ENCODE assay signal across 15 cellular contexts in the genomic region with DNA sequence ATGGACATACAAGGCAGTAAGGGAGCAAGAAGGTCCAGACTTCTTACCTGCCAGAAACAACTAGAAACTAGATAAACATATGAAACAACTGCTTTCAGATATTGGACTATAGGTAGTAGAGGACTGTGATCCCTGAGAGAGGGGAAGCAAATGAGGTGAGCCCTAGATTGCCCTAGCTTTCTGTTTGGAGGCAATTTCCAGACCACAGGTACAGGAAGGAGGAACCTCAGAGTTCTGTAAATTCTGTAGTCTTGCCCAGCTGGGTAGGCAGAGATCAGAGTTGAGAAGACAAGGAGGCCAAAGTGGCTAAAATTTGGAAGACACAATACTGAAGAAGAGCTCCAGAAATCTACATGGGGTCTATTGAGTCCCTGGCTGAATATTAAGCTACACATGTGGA. TPM values are rescaled to one million over a fixed set of nuclear protein-coding genes. Genes with fewer than 3 reads are reported as not detected.
DNase-seq lines count a peak whose midpoint lies in the region; ATAC-seq and TF ChIP-seq lines count a peak whose summit lies in the region.
"Had no signal": no experiment of that assay in that cellular context is flagged by ENCODE, and none has a peak within 500 bp of the region (broad histone marks: within the 10 kb centered on the region; RNA-seq: fewer than 3 reads in every experiment).

No MANE protein-coding gene starts in this region.

- no peaks in the 10 kb centered on the region for H3K27me3 ChIP-seq in KMS-11 (ENCODE audit: insufficient read depth, low read depth)
- H3K27me3 ChIP-seq in brain microvascular endothelial cell (replicated peaks): no peaks in the 10 kb centered on the region
- H3K27me3 ChIP-seq: body of pancreas had no signal

- H3K9me3 Mint-ChIP-seq in activated naive CD8-positive, alpha-beta T cell treated with anti-CD3 and anti-CD28 coated beads, Interleukin-2, amount 10 ng/mL, durations not matched to agents 7 days and 5 days: peaks cover 17% of the 10 kb centered on the region

- no peaks in the 10 kb centered on the region; the same call in 1 of the 2 replicates for H3K36me3 ChIP-seq in KMS-11 (ENCODE audit: insufficient read depth)
- H3K36me3 ChIP-seq in brain microvascular endothelial cell (replicated peaks): no peaks in the 10 kb centered on the region

- H3K4me1 ChIP-seq in KMS-11 (ENCODE audit: low read depth, poor library complexity, severe bottlenecking): peaks cover 100% of the 10 kb centered on the region

- peak overlapping the region; percentile 85 for H3K4me2 ChIP-seq in KMS-11
- H3K4me2 ChIP-seq: SK-N-SH had no signal

- H3K79me2 ChIP-seq in KMS-11 (ENCODE audit: insufficient read depth, low read depth): peaks cover 91% of the 10 kb centered on the region

- peak overlapping the region; percentile 7 for H3K4me3 Mint-ChIP-seq in activated naive CD8-positive, alpha-beta T cell treated with anti-CD3 and anti-CD28 coated beads, Interleukin-2, amount 10 ng/mL, durations not matched to agents 7 days and 5 days

- peak overlapping the region; percentile 19; the same call in 1 of the 2 replicates for H3K9ac ChIP-seq in KMS-11
- H3K9ac ChIP-seq: SK-N-SH had no signal

- H3K27me3 Mint-ChIP-seq in activated naive CD8-positive, alpha-beta T cell treated with anti-CD3 and anti-CD28 coated beads, Interleukin-2, amount 10 ng/mL, durations not matched to agents 7 days and 5 days: no peaks in the 10 kb centered on the region

- no peak for DNase-seq in activated naive CD8-positive, alpha-beta T cell treated with anti-CD3 and anti-CD28 coated beads, Interleukin-2, amount 10 ng/mL, durations not matched to agents 7 days and 5 days
- DNase-seq in hepatic stellate cell (ENCODE audit: low spot score) (no peak), caudate nucleus (lab: John Stamatoyannopoulos, UW) (no peak), NCI-H2081 (lab: John Stamatoyannopoulos, UW) (no peak), brain microvascular endothelial cell (no peak)
- DNase-seq: body of pancreas, COR-L47, GOT3, NCI-H1092, NCI-H526, right cardiac atrium, SK-N-SH had no signal

- H4K20me1 ChIP-seq in KMS-11 (ENCODE audit: insufficient read depth): no peaks in the 10 kb centered on the region

- peak overlapping the region; percentile 37 for H3K27ac Mint-ChIP-seq in activated naive CD8-positive, alpha-beta T cell treated with anti-CD3 and anti-CD28 coated beads, Interleukin-2, amount 10 ng/mL, durations not matched to agents 7 days and 5 days

- in situ Hi-C loops in brain microvascular endothelial cell (cut with HindIII; ENCODE audit: low pct_ligation_motif_present, low sequenced_read_pairs): no loop called here

- peak overlapping the region; percentile 98 for H3K27ac ChIP-seq in KMS-11
- no peak overlapping the region for H3K27ac ChIP-seq in caudate nucleus (ENCODE audit: low read depth, low read length)
- H3K27ac ChIP-seq in brain microvascular endothelial cell: no peak overlapping the region
- H3K27ac ChIP-seq: body of pancreas had no signal

- H3K4me3 ChIP-seq in KMS-11 (IDR thresholded peaks at IDR 0.05; ENCODE audit: insufficient read depth, low read depth, low read length) (no peak overlapping the region), brain microvascular endothelial cell (ENCODE audit: low read depth, low read length) (no peak overlapping the region)
- H3K4me3 ChIP-seq: body of pancreas had no signal

- no peak for TF ChIP-seq CTCF in KMS-11 (conservative IDR thresholded peaks at IDR 0.05; ENCODE audit: low read depth, low read length)
- TF ChIP-seq CTCF in brain microvascular endothelial cell (IDR thresholded peaks at IDR 0.05; ENCODE audit: low read depth, low read length, missing control alignments): no peak

- peaks cover 59% of the 10 kb centered on the region for H3K36me3 Mint-ChIP-seq in activated naive CD8-positive, alpha-beta T cell treated with anti-CD3 and anti-CD28 coated beads, Interleukin-2, amount 10 ng/mL, durations not matched to agents 7 days and 5 days

- ATAC-seq in GM18502 (IDR thresholded peaks at IDR 0.05; ENCODE audit: poor library complexity, unreplicated experiment) (peak; percentile 51), GM21528 (IDR thresholded peaks at IDR 0.05; ENCODE audit: low FRiP score, unreplicated experiment) (peak; percentile 53)
- peak; percentile 55 for ATAC-seq in activated naive CD8-positive, alpha-beta T cell treated with anti-CD3 and anti-CD28 coated beads, Interleukin-2, amount 10 ng/mL, durations not matched to agents 7 days and 5 days (ENCODE audit: low read depth)
- ATAC-seq: body of pancreas, right cardiac atrium had no signal

- H3K4me1 Mint-ChIP-seq in activated naive CD8-positive, alpha-beta T cell treated with anti-CD3 and anti-CD28 coated beads, Interleukin-2, amount 10 ng/mL, durations not matched to agents 7 days and 5 days: peaks cover 50% of the 10 kb centered on the region

- POLR2A ChIA-PET in activated naive CD8-positive, alpha-beta T cell treated with anti-CD3 and anti-CD28 coated beads, Interleukin-2, amount 10 ng/mL, durations not matched to agents 7 days and 5 days (lab: Charles Lee): no interaction called here

- H2AFZ ChIP-seq in KMS-11 (ENCODE audit: low read depth): no peak overlapping the region

RNA-seq across cellular contexts. Expression of a gene that starts 21.0 kb away (rescaled TPM):
- total RNA-seq in activated naive CD8-positive, alpha-beta T cell treated with anti-CD3 and anti-CD28 coated beads, Interleukin-2, amount 10 ng/mL, durations not matched to agents 7 days and 5 days: 10 to 100 TPM; 98.6 to 99.8 TPM
